In genomic region chr2:111437288-111437990, GRCh38 we compare ENCODE assay signal across 8 cellular contexts.
DNase-seq lines count a peak whose midpoint lies in the region; ATAC-seq, FAIRE-seq and TF ChIP-seq lines count a peak whose summit lies in the region.
"Not testable (repeated sequence)": the region's sequence is repeated elsewhere in the genome, so short reads cannot be mapped to it uniquely, and the experiment has no call there.

No MANE protein-coding gene starts in this region.

- not testable (repeated sequence) for H2BK15ac ChIP-seq in mesenchymal stem cell (ENCODE audit: low read depth, poor library complexity, severe bottlenecking)

- peak; percentile 34 for ATAC-seq in effector memory CD8-positive, alpha-beta T cell (replicated peaks)

- WGBS in mesenchymal stem cell = no CpG with 5 or more reads among the region's 7 CpGs
- 56% methylated on average over 5 of the region's 7 CpGs for WGBS in smooth muscle cell (ENCODE audit: low lambda C conversion rate)

- H2BK12ac ChIP-seq in mesenchymal stem cell (ENCODE audit: low read length in 2 of 2) = not testable (repeated sequence)

- DNase-seq in ACHN = peak; percentile 44
- DNase-seq in GM18507 (ENCODE audit: extremely low spot score, insufficient read length, low read depth); activated T-cell treated with anti-CD3 and anti-CD28 coated beads, Interleukin-2, amount 50 U/mL, for 24 hours; adipocyte (ENCODE audit: low read depth); effector memory CD8-positive, alpha-beta T cell; mesenchymal stem cell; smooth muscle cell (lab: John Stamatoyannopoulos, UW; ENCODE audit: unreplicated experiment): not testable (repeated sequence)

- H3K27me3 Mint-ChIP-seq in activated T-cell treated with anti-CD3 and anti-CD28 coated beads, Interleukin-2, amount 50 U/mL, for 24 hours; effector memory CD8-positive, alpha-beta T cell: not testable (repeated sequence)

- H3K4me1 ChIP-seq in OCI-LY1 (ENCODE audit: insufficient read depth, low read length, severe bottlenecking) = peaks cover 84% of the 10 kb centered on the region
- not testable (repeated sequence) for H3K4me1 ChIP-seq in adipocyte (ENCODE audit: control insufficient read depth, insufficient read depth, low read length); mesenchymal stem cell (ENCODE audit: control insufficient read depth, insufficient read depth, low read depth, low read length); smooth muscle cell (ENCODE audit: low read depth)

- H2AFZ ChIP-seq in OCI-LY1 (ENCODE audit: low read length); mesenchymal stem cell (ENCODE audit: low read depth, low read length); smooth muscle cell (ENCODE audit: low read depth): not testable (repeated sequence)

- H3K9me3 ChIP-seq in OCI-LY1 (ENCODE audit: low read length); adipocyte (ENCODE audit: control insufficient read depth, low read length); mesenchymal stem cell (ENCODE audit: control insufficient read depth, low read length); smooth muscle cell (replicated peaks; ENCODE audit: low read depth): not testable (repeated sequence)

- H2AK5ac ChIP-seq in mesenchymal stem cell (ENCODE audit: low read length, severe bottlenecking) = not testable (repeated sequence)

- H4K20me1 ChIP-seq in OCI-LY1 (ENCODE audit: insufficient read depth, low read length) = not testable (repeated sequence)
- peaks cover 18% of the 10 kb centered on the region for H4K20me1 ChIP-seq in smooth muscle cell (ENCODE audit: low read depth)

- H3K14ac ChIP-seq in mesenchymal stem cell (ENCODE audit: low read length in 2 of 2) = not testable (repeated sequence)

- H2BK120ac ChIP-seq in mesenchymal stem cell (ENCODE audit: low read depth, low read length) = not testable (repeated sequence)

- in situ Hi-C loops in ACHN (cut with HindIII; ENCODE audit: low pct_ligation_motif_present, low pct_unique_long_range_greater_than_20kb, low sequenced_read_pairs) = not testable (repeated sequence)

- H3K27ac ChIP-seq in OCI-LY1 (ENCODE audit: low read depth, low read length, poor library complexity, severe bottlenecking) (peak overlapping the region; percentile 89), smooth muscle cell (ENCODE audit: low read depth) (peak overlapping the region; percentile 72)
- H3K27ac ChIP-seq in mesenchymal stem cell (ENCODE audit: low read length, poor library complexity, severe bottlenecking) = not testable (repeated sequence)

- not testable (repeated sequence) for H3K79me2 ChIP-seq in OCI-LY1 (ENCODE audit: insufficient read depth, low read length); smooth muscle cell (ENCODE audit: low read depth)

- H3F3A ChIP-seq in OCI-LY1 (ENCODE audit: insufficient read depth, low read length); smooth muscle cell (ENCODE audit: low read depth): not testable (repeated sequence)

- not testable (repeated sequence) for H3K4ac ChIP-seq in mesenchymal stem cell (ENCODE audit: low read depth in 1 of 2, low read length in 2 of 2)

- H3K79me1 ChIP-seq in mesenchymal stem cell (replicated peaks; ENCODE audit: low read length, poor library complexity, severe bottlenecking) = not testable (repeated sequence)

- H4K91ac ChIP-seq in mesenchymal stem cell (ENCODE audit: low read length) = not testable (repeated sequence)

- peak; percentile 12 for FAIRE-seq in GM18507 (lab: Jason Lieb, UNC)

- not testable (repeated sequence) for H3K4me3 ChIP-seq in OCI-LY1 (ENCODE audit: low read depth, low read length, poor library complexity, severe bottlenecking); adipocyte (ENCODE audit: low read length); mesenchymal stem cell (ENCODE audit: insufficient read depth in 1 of 2, low read depth in 1 of 2, low read length in 2 of 2); smooth muscle cell

- H3K4me1 Mint-ChIP-seq in activated T-cell treated with anti-CD3 and anti-CD28 coated beads, Interleukin-2, amount 50 U/mL, for 24 hours (ENCODE audit: low read depth) = peaks cover 18% of the 10 kb centered on the region
- not testable (repeated sequence) for H3K4me1 Mint-ChIP-seq in effector memory CD8-positive, alpha-beta T cell (ENCODE audit: low read depth in 2 of 2)

- not testable (repeated sequence) for H3K9me2 ChIP-seq in OCI-LY1 (ENCODE audit: low read depth, low read length)

- not testable (repeated sequence) for H3K18ac ChIP-seq in mesenchymal stem cell (ENCODE audit: low read depth in 1 of 2, low read length in 2 of 2)

- H3K4me2 ChIP-seq in OCI-LY1 (ENCODE audit: low read length) (peak overlapping the region; percentile 37; the same call in 1 of the 2 replicates), smooth muscle cell (peak overlapping the region; percentile 76)
- H3K4me2 ChIP-seq in mesenchymal stem cell (ENCODE audit: low read length, poor library complexity, severe bottlenecking) = not testable (repeated sequence)

- peak overlapping the region; percentile 47 for H3K27ac Mint-ChIP-seq in activated T-cell treated with anti-CD3 and anti-CD28 coated beads, Interleukin-2, amount 50 U/mL, for 24 hours
- not testable (repeated sequence) for H3K27ac Mint-ChIP-seq in effector memory CD8-positive, alpha-beta T cell

- H3K23ac ChIP-seq in mesenchymal stem cell (ENCODE audit: low read length in 2 of 2) = not testable (repeated sequence)

- peak overlapping the region; percentile 25 for H3K4me3 Mint-ChIP-seq in activated T-cell treated with anti-CD3 and anti-CD28 coated beads, Interleukin-2, amount 50 U/mL, for 24 hours
- not testable (repeated sequence) for H3K4me3 Mint-ChIP-seq in effector memory CD8-positive, alpha-beta T cell

- not testable (repeated sequence) for H2BK5ac ChIP-seq in mesenchymal stem cell (ENCODE audit: low read depth, low read length, poor library complexity, severe bottlenecking)

- not testable (repeated sequence) for H3K27me3 ChIP-seq in OCI-LY1 (ENCODE audit: insufficient read depth, low read length); adipocyte (replicated peaks; ENCODE audit: control insufficient read depth, insufficient read depth, low read length); mesenchymal stem cell (ENCODE audit: control insufficient read depth in 1 of 2, insufficient read depth in 1 of 2, low read length in 2 of 2); smooth muscle cell (ENCODE audit: low read depth)

- H3K9ac ChIP-seq in OCI-LY1 (ENCODE audit: low read length) (peak overlapping the region; percentile 62), adipocyte (ENCODE audit: low read length) (peak overlapping the region; percentile 46), mesenchymal stem cell (ENCODE audit: low read length) (peak overlapping the region; percentile 75)
- not testable (repeated sequence) for H3K9ac ChIP-seq in smooth muscle cell (ENCODE audit: low read depth)

- H3K36me3 ChIP-seq in OCI-LY1 (ENCODE audit: insufficient read depth, low read length); adipocyte (ENCODE audit: control insufficient read depth, insufficient read depth, low read length, severe bottlenecking); mesenchymal stem cell (ENCODE audit: control insufficient read depth in 1 of 2, insufficient read depth in 2 of 2, low read depth in 1 of 2, low read length in 2 of 2); smooth muscle cell (ENCODE audit: low read depth): not testable (repeated sequence)

- H3K9me3 Mint-ChIP-seq in activated T-cell treated with anti-CD3 and anti-CD28 coated beads, Interleukin-2, amount 50 U/mL, for 24 hours; effector memory CD8-positive, alpha-beta T cell: not testable (repeated sequence)

- H4K8ac ChIP-seq in mesenchymal stem cell (ENCODE audit: low read length) = not testable (repeated sequence)

- not testable (repeated sequence) for TF ChIP-seq CTCF in OCI-LY1 (IDR thresholded peaks at IDR 0.05; ENCODE audit: low read length); smooth muscle cell (IDR thresholded peaks at IDR 0.05; ENCODE audit: borderline replicate concordance, insufficient read depth, poor library complexity, severe bottlenecking)

- not testable (repeated sequence) for H3K36me3 Mint-ChIP-seq in activated T-cell treated with anti-CD3 and anti-CD28 coated beads, Interleukin-2, amount 50 U/mL, for 24 hours (ENCODE audit: low read depth); effector memory CD8-positive, alpha-beta T cell (ENCODE audit: insufficient read depth)
